ENCODE assay signal across 13 cellular contexts in genomic region chr5:150464554-150465012, GRCh38. TPM values are rescaled to one million over a fixed set of nuclear protein-coding genes. Genes with fewer than 3 reads are reported as not detected.
DNase-seq lines count a peak whose midpoint lies in the region; ATAC-seq and TF ChIP-seq lines count a peak whose summit lies in the region.
"Had no signal": no experiment of that assay in that cellular context is flagged by ENCODE, and none has a peak within 500 bp of the region (broad histone marks: within the 10 kb centered on the region; RNA-seq: fewer than 3 reads in every experiment).

No MANE protein-coding gene starts in this region.

- CTCF ChIA-PET in SK-N-SH (lab: Yijun Ruan, JAX): interaction anchor here (0.7 to 8.1 kb wide), 5 partner anchors 15 to 92 kb away, joined by 3 to 56 read pairs (median 4); no protein-coding TSS in a partner anchor

- H3K27me3 ChIP-seq in SK-N-SH (ENCODE audit: insufficient read depth) (no peaks in the 10 kb centered on the region), muscle layer of duodenum (ENCODE audit: low read depth, low read length) (no peaks in the 10 kb centered on the region), vagina (no peaks in the 10 kb centered on the region)

- H3K36me3 ChIP-seq in SK-N-SH (replicated peaks in 1 of 2; ENCODE audit: control insufficient read depth in 1 of 2, insufficient read depth in 2 of 2, low read length in 1 of 2) (no peaks in the 10 kb centered on the region), muscle layer of duodenum (ENCODE audit: control insufficient read depth in 1 of 2, insufficient read depth in 2 of 2, low read length in 2 of 2) (no peaks in the 10 kb centered on the region), vagina (no peaks in the 10 kb centered on the region)

- peaks cover 9% of the 10 kb centered on the region for H3F3A ChIP-seq in SK-N-SH (replicated peaks; ENCODE audit: insufficient read depth)

- TF ChIP-seq RAD21 in SK-N-SH (IDR thresholded peaks at IDR 0.05; ENCODE audit: low read length): no peak

- H3K9me3 ChIP-seq in SK-N-SH: no peaks in the 10 kb centered on the region
- H3K9me3 ChIP-seq in muscle layer of duodenum (ENCODE audit: control insufficient read depth in 1 of 2, low read length in 2 of 2): no peaks in the 10 kb centered on the region
- H3K9me3 ChIP-seq in vagina: no peaks in the 10 kb centered on the region

- no peak for TF ChIP-seq EP300 in SK-N-SH (IDR thresholded peaks at IDR 0.05; ENCODE audit: borderline replicate concordance in 1 of 2, low read depth in 1 of 2, low read length in 1 of 2)

- no peaks in the 10 kb centered on the region for H4K20me1 ChIP-seq in SK-N-SH (ENCODE audit: insufficient read depth)

- no peak overlapping the region for H3K4me3 ChIP-seq in SK-N-SH (ENCODE audit: low read depth in 2 of 2, low read length in 1 of 2)
- H3K4me3 ChIP-seq in muscle layer of duodenum (ENCODE audit: low read depth in 1 of 2, low read length in 2 of 2): no peak overlapping the region
- H3K4me3 ChIP-seq in vagina: no peak overlapping the region

- 0 out of 2 replicates have a peak overlapping the region, but pooled peaks have one; percentile 25 for H3K9ac ChIP-seq in SK-N-SH

- H3K4me1 ChIP-seq in SK-N-SH (ENCODE audit: control insufficient read depth in 1 of 2, insufficient read depth in 2 of 2, low read depth in 1 of 2, low read length in 1 of 2) (peaks cover 4 to 18% of the 10 kb centered on the region in 2 experiments; a peak in 2 of 4 replicates), muscle layer of duodenum (ENCODE audit: control insufficient read depth in 1 of 2, insufficient read depth in 2 of 2, low read length in 2 of 2) (peaks cover under 1 to 2% of the 10 kb centered on the region in 2 donors), vagina (no peaks in the 10 kb centered on the region)

- H3K27ac ChIP-seq in SK-N-SH (ENCODE audit: low read depth in 2 of 2, low read length in 1 of 2) (no peak overlapping the region), muscle layer of duodenum (ENCODE audit: low read length) (peak overlapping the region; percentile 51), vagina (peak overlapping the region; percentile 56)
- H3K27ac ChIP-seq: 22Rv1 had no signal

- 88% methylated on average over 5 of the region's 6 CpGs for WGBS in SK-N-SH (ENCODE audit: low lambda C conversion rate)

- intact Hi-C loops in Right ventricle myocardium superior (cut with DNase I) (no loop called here), vagina (cut with DNase I) (no loop called here)

- ATAC-seq in SK-N-SH treated with all-trans-retinoic acid at 6 μM for 48 hours: no peak; the same call in 2 of the 3 replicates
- peak; percentile 73 for ATAC-seq in Right ventricle myocardium superior (ENCODE audit: poor library complexity)
- no peak for ATAC-seq in GM18867 (IDR thresholded peaks at IDR 0.05; ENCODE audit: unreplicated experiment)
- ATAC-seq: naive thymus-derived CD4-positive, alpha-beta T cell had no signal

- no peak for TF ChIP-seq POLR2A in vagina (IDR thresholded peaks at IDR 0.05)

- TF ChIP-seq CTCF in SK-N-SH (IDR thresholded peaks at IDR 0.05) (no peak), vagina (IDR thresholded peaks at IDR 0.05) (no peak)

- H3K9me2 ChIP-seq in SK-N-SH: no peaks in the 10 kb centered on the region

- peak overlapping the region; percentile 76 for H2AFZ ChIP-seq in SK-N-SH (ENCODE audit: low read depth)

- POLR2A ChIA-PET in SK-N-SH (lab: Yijun Ruan, JAX): no interaction called here

- no peak overlapping the region for H3K4me2 ChIP-seq in SK-N-SH

- DNase-seq in SK-N-SH (no peak), Right ventricle myocardium superior (no peak), vagina (ENCODE audit: extremely low spot score in 2 of 2) (no peak), NCI-H748 (lab: John Stamatoyannopoulos, UW; ENCODE audit: unreplicated experiment) (no peak)
- DNase-seq in stimulated activated CD4-positive, alpha-beta T cell treated with anti-CD3 and anti-CD28 coated beads, Interleukin-4, amount 100 ng/mL, for 24 hours: no peak
- DNase-seq: central memory CD4-positive, alpha-beta T cell; naive thymus-derived CD4-positive, alpha-beta T cell; NCI-H1930; stimulated activated CD4-positive, alpha-beta T cell treated with anti-CD3 and anti-CD28 coated beads, Interleukin-4, amount 100 ng/mL, for 4 hours had no signal

- no peaks in the 10 kb centered on the region for H3K79me2 ChIP-seq in SK-N-SH (ENCODE audit: insufficient read depth)

TF ChIP-seq in SK-N-SH, 30 proteins besides CTCF, POLR2A, EP300 and RAD21:
- TF ChIP-seq YY1 (IDR thresholded peaks at IDR 0.05; ENCODE audit: low read depth) (no peak), MEF2A (IDR thresholded peaks at IDR 0.05; ENCODE audit: borderline replicate concordance, low read depth) (no peak), FOSL2 (IDR thresholded peaks at IDR 0.05; ENCODE audit: borderline replicate concordance, low read depth) (no peak), REST (IDR thresholded peaks at IDR 0.05; ENCODE audit: low read depth, low read length) (no peak), NRF1 (IDR thresholded peaks at IDR 0.05; ENCODE audit: low read depth, low read length) (no peak), FOXM1 (IDR thresholded peaks at IDR 0.05; ENCODE audit: low read depth) (no peak), RFX5 (IDR thresholded peaks at IDR 0.05; ENCODE audit: low read length) (no peak)
TF ChIP-seq in SK-N-SH: peak in this region for 0.

TF ChIP-seq in SK-N-SH treated with all-trans-retinoic acid at 6 μM for 48 hours, 23 proteins besides CTCF, POLR2A, EP300 and RAD21:
- TF ChIP-seq ZNF565 (CRISPR knock-in tag; conservative IDR thresholded peaks at IDR 0.05; ENCODE audit: low read depth) (no peak), CREB5 (CRISPR knock-in tag; IDR thresholded peaks at IDR 0.05; ENCODE audit: low read depth) (no peak), SNAI2 (CRISPR knock-in tag; IDR thresholded peaks at IDR 0.05) (no peak), ZC3H10 (CRISPR knock-in tag; IDR thresholded peaks at IDR 0.05) (no peak), TSHZ2 (CRISPR knock-in tag; IDR thresholded peaks at IDR 0.05) (no peak)

RNA-seq across cellular contexts. Expression of gene RPS14, which starts 15.0 kb away (rescaled TPM):
- polyA plus RNA-seq in SK-N-SH (2012; rRNA removed): 10,227 and 11,441 TPM in 2 replicates
- polyA plus RNA-seq in SK-N-SH (2012; cell fraction: cytosol; rRNA removed): 12,920 and 13,251 TPM in 2 replicates
- polyA plus RNA-seq in SK-N-SH (2012; cell fraction: nucleus; rRNA removed): 1,878 and 2,730 TPM in 2 replicates
- total RNA-seq in Right ventricle myocardium superior: 1,133 TPM
- 3,194 TPM for total RNA-seq in vagina

RNA-seq across cellular contexts. Expression of gene NDST1, which starts 43.3 kb away (rescaled TPM):
- polyA plus RNA-seq in SK-N-SH (2012; rRNA removed): 29.2 and 33.8 TPM in 2 replicates
- 13.8 and 22.5 TPM in 2 replicates for polyA plus RNA-seq in SK-N-SH (2012; cell fraction: cytosol; rRNA removed)
- 32.7 and 39.0 TPM in 2 replicates for polyA plus RNA-seq in SK-N-SH (2012; cell fraction: nucleus; rRNA removed)
- total RNA-seq in Right ventricle myocardium superior: 50.8 TPM
- 73.9 TPM for total RNA-seq in vagina

RNA-seq across cellular contexts. Expression of gene CD74, which starts 51.9 kb away (rescaled TPM):
- polyA plus RNA-seq in SK-N-SH (2012; rRNA removed): 0.15 and 0.26 TPM in 2 replicates
- polyA plus RNA-seq in SK-N-SH (2012; cell fraction: cytosol; rRNA removed): 0.06 and 0.13 TPM in 2 replicates
- polyA plus RNA-seq in SK-N-SH (2012; cell fraction: nucleus; rRNA removed): 0.08 and 0.23 TPM in 2 replicates
- total RNA-seq in Right ventricle myocardium superior (263 TPM), vagina (530 TPM)

Comparison
In these comparisons a context has a peak if more than half of its experiments do, and no peak if none do; other contexts are left out.
1. H3K27ac ChIP-seq: peak in muscle layer of duodenum (single experiment) and vagina (single experiment); none in SK-N-SH (0 of 2).